ENCODE assay signal across 9 cellular contexts in genomic region chr10:97685395-97685958, GRCh38. TPM values are rescaled to one million over a fixed set of nuclear protein-coding genes. Genes with fewer than 3 reads are reported as not detected.
DNase-seq lines count a peak whose midpoint lies in the region; ATAC-seq and TF ChIP-seq lines count a peak whose summit lies in the region.
"Had no signal": no experiment of that assay in that cellular context is flagged by ENCODE, and none has a peak within 500 bp of the region (broad histone marks: within the 10 kb centered on the region; RNA-seq: fewer than 3 reads in every experiment).

No MANE protein-coding gene starts in this region.

- peak overlapping the region; percentile 91 for H3K4me3 Mint-ChIP-seq in MCF 10A (ENCODE audit: unreplicated experiment)

- BruUV-seq in MCF 10A (replicated peaks; lab: Mats Ljungman, UMichigan) = no TSS peak

- no peak overlapping the region for H3K27ac ChIP-seq in cardiac muscle cell
- H3K27ac ChIP-seq in left lung = peak overlapping the region; percentile 42 to 95
- peak overlapping the region; percentile 96 for H3K27ac ChIP-seq in vagina

- H3K4me1 ChIP-seq in cardiac muscle cell (ENCODE audit: low read depth) (peaks cover 16% of the 10 kb centered on the region), left lung (peaks cover 38 to 58% of the 10 kb centered on the region in 2 donors), vagina (peaks cover 87% of the 10 kb centered on the region)

- H3K9me3 ChIP-seq in cardiac muscle cell (ENCODE audit: low read depth) = no peaks in the 10 kb centered on the region
- no peaks in the 10 kb centered on the region for H3K9me3 ChIP-seq in left lung
- H3K9me3 ChIP-seq in vagina = no peaks in the 10 kb centered on the region

- TF ChIP-seq CTCF in cardiac muscle cell (IDR thresholded peaks at IDR 0.05; ENCODE audit: low read depth, low read length) (peak; percentile 45), MCF 10A (IDR thresholded peaks at IDR 0.05; ENCODE audit: unreplicated experiment) (peak; percentile 35), left lung (IDR thresholded peaks at IDR 0.05) (peak in 1 of 2 donors; percentile 11), vagina (IDR thresholded peaks at IDR 0.05) (no peak)

- H3K36me3 ChIP-seq in cardiac muscle cell (no peaks in the 10 kb centered on the region), left lung (no peaks in the 10 kb centered on the region), vagina (no peaks in the 10 kb centered on the region)

- no peaks in the 10 kb centered on the region for H3K27me3 ChIP-seq in cardiac muscle cell
- no peaks in the 10 kb centered on the region for H3K27me3 ChIP-seq in left lung
- H3K27me3 ChIP-seq in vagina = no peaks in the 10 kb centered on the region

- H3K9me3 Mint-ChIP-seq in MCF 10A (ENCODE audit: unreplicated experiment) = no peaks in the 10 kb centered on the region

- POLR2A ChIA-PET in MCF 10A (lab: Yijun Ruan, JAX) = interaction anchor here (0.5 to 24.4 kb wide), 16 partner anchors 8 to 352 kb away, joined by 3 to 915 read pairs (median 24); partner anchors contain the start of genes MARVELD1, PI4K2A, RRP12 and ZFYVE27

- peak overlapping the region; percentile 93 for H3K27ac Mint-ChIP-seq in MCF 10A (ENCODE audit: low read depth, unreplicated experiment)

- intact Hi-C loops in left ventricle myocardium superior (cut with micrococcal nuclease) = no loop called here
- intact Hi-C loops in MCF 10A (cut with micrococcal nuclease) = loop anchor here (1.0 to 5.0 kb wide), 2 partner anchors 9 to 43 kb away; partner anchors contain the start of gene PI4K2A
- intact Hi-C loops in left lung (cut with DNase I) = no loop called here
- intact Hi-C loops in vagina (cut with DNase I) = no loop called here

- H3K27me3 Mint-ChIP-seq in MCF 10A (ENCODE audit: insufficient read depth, unreplicated experiment) = no peaks in the 10 kb centered on the region

- ATAC-seq in left ventricle myocardium superior (no peak), left lung (no peak), GM21717 (IDR thresholded peaks at IDR 0.05; ENCODE audit: unreplicated experiment) (no peak), HG03520 (IDR thresholded peaks at IDR 0.05; ENCODE audit: unreplicated experiment) (no peak)

- H3K36me3 Mint-ChIP-seq in MCF 10A (ENCODE audit: insufficient read depth, unreplicated experiment) = peaks cover 63% of the 10 kb centered on the region

- H3K4me3 ChIP-seq in cardiac muscle cell = no peak overlapping the region
- peak overlapping the region; percentile 61 to 75 for H3K4me3 ChIP-seq in left lung
- peak overlapping the region; percentile 86 for H3K4me3 ChIP-seq in vagina

- CTCF ChIA-PET in MCF 10A (lab: Yijun Ruan, JAX) = interaction anchor here (0.7 to 11.1 kb wide), 13 partner anchors 9 to 257 kb away, joined by 3 to 113 read pairs (median 11); no protein-coding TSS in a partner anchor

- DNase-seq in cardiac muscle cell (ENCODE audit: low read depth in 1 of 2, low spot score in 1 of 2) (peak; percentile 48 to 62), left ventricle myocardium superior (no peak), MCF 10A (ENCODE audit: unreplicated experiment) (peak; percentile 72), left lung (no peak), vagina (ENCODE audit: extremely low spot score in 2 of 2) (no peak), NOMO-1 treated with dmso at 0.1 percent for 144 hours (lab: John Stamatoyannopoulos, UW; ENCODE audit: unreplicated experiment) (no peak)
- DNase-seq: activated gamma-delta T cell had no signal

- H3K4me1 Mint-ChIP-seq in MCF 10A (ENCODE audit: insufficient read depth, unreplicated experiment) = peaks cover 32% of the 10 kb centered on the region

- TF ChIP-seq POLR2A in vagina (IDR thresholded peaks at IDR 0.05) = no peak

RNA-seq across cellular contexts. Expression of gene AVPI1, which starts 1.6 kb away (rescaled TPM):
- total RNA-seq in cardiac muscle cell (8.7 and 19.0 TPM in 2 replicates), left ventricle myocardium superior (8.9 TPM), MCF 10A (2022) (276 and 305 TPM in 2 replicates), left lung (10 to 100 TPM; 15.2 to 19.7 TPM), vagina (125 TPM)
- 12.9 and 15.8 TPM in 2 replicates for polyA plus RNA-seq in cardiac muscle cell

RNA-seq across cellular contexts. Expression of gene MARVELD1, which starts 28.1 kb away (rescaled TPM):
- 35.2 and 38.3 TPM in 2 replicates for total RNA-seq in cardiac muscle cell
- polyA plus RNA-seq in cardiac muscle cell = 41.7 and 55.5 TPM in 2 replicates
- total RNA-seq in left ventricle myocardium superior = 7.1 TPM
- total RNA-seq in MCF 10A (2022) = 51.0 and 54.9 TPM in 2 replicates
- total RNA-seq in left lung = 10 to 100 TPM; 48.1 to 58.4 TPM
- total RNA-seq in vagina = 24.1 TPM

RNA-seq across cellular contexts. Expression of gene PI4K2A, which starts 45.0 kb away (rescaled TPM):
- total RNA-seq in cardiac muscle cell = 19.7 and 24.9 TPM in 2 replicates
- 15.8 and 20.1 TPM in 2 replicates for polyA plus RNA-seq in cardiac muscle cell
- total RNA-seq in left ventricle myocardium superior = 10.2 TPM
- total RNA-seq in MCF 10A (2022) = 23.5 and 26.6 TPM in 2 replicates
- total RNA-seq in left lung = 10 to 100 TPM; 25.8 to 27.1 TPM
- 17.7 TPM for total RNA-seq in vagina

RNA-seq across cellular contexts. Expression of gene ZFYVE27, which starts 51.5 kb away (rescaled TPM):
- 39.1 and 59.8 TPM in 2 replicates for total RNA-seq in cardiac muscle cell
- polyA plus RNA-seq in cardiac muscle cell = 50.7 and 52.8 TPM in 2 replicates
- total RNA-seq in left ventricle myocardium superior = 13.7 TPM
- 25.7 and 28.7 TPM in 2 replicates for total RNA-seq in MCF 10A (2022)
- 10 to 100 TPM; 20.6 to 23.2 TPM for total RNA-seq in left lung
- total RNA-seq in vagina = 28.0 TPM

RNA-seq across cellular contexts. Expression of gene MORN4, which starts 52.2 kb away (rescaled TPM):
- total RNA-seq in cardiac muscle cell (16.8 and 18.7 TPM in 2 replicates), left ventricle myocardium superior (8.7 TPM), MCF 10A (2022) (14.2 and 14.5 TPM in 2 replicates), left lung (1 to 10 TPM; 4.1 to 10.0 TPM), vagina (1.7 TPM)
- 48.1 and 61.4 TPM in 2 replicates for polyA plus RNA-seq in cardiac muscle cell

Comparison
In these comparisons a context has a peak if more than half of its experiments do, and no peak if none do; other contexts are left out.
1. DNase-seq: peak in cardiac muscle cell (2 of 2) and MCF 10A (single experiment); none in left ventricle myocardium superior (single experiment), left lung (0 of 2), vagina (0 of 2) and NOMO-1 treated with dmso at 0.1 percent for 144 hours (single experiment).
2. CTCF ChIP-seq: peak in cardiac muscle cell (single experiment) and MCF 10A (single experiment); none in vagina (0 of 3).